In genomic region chr11:102882389-102883024, GRCh38 we compare ENCODE assay signal across 9 cellular contexts. TPM values are rescaled to one million over a fixed set of nuclear protein-coding genes. Genes with fewer than 3 reads are reported as not detected.
DNase-seq lines count a peak whose midpoint lies in the region; ATAC-seq and TF ChIP-seq lines count a peak whose summit lies in the region.
"Had no signal": no experiment of that assay in that cellular context is flagged by ENCODE, and none has a peak within 500 bp of the region (broad histone marks: within the 10 kb centered on the region; RNA-seq: fewer than 3 reads in every experiment).

No MANE protein-coding gene starts in this region.

- ATAC-seq in activated naive CD4-positive, alpha-beta T cell treated with anti-CD3 and anti-CD28 coated beads, Interleukin-2, amount 50 U/mL, for 72 hours: peak; percentile 64 to 82
- ATAC-seq in HG02943 (IDR thresholded peaks at IDR 0.05; ENCODE audit: low read depth, unreplicated experiment) (peak; percentile 60), psoas muscle (no peak)

- TF ChIP-seq CTCF in astrocyte of the spinal cord (IDR thresholded peaks at IDR 0.05; ENCODE audit: low read depth, low read length) (no peak), psoas muscle (IDR thresholded peaks at IDR 0.05) (no peak)

- H3K4me1 ChIP-seq in psoas muscle: no peaks in the 10 kb centered on the region
- H3K4me1 ChIP-seq: BE2C had no signal

- H3K36me3 Mint-ChIP-seq in activated naive CD4-positive, alpha-beta T cell treated with anti-CD3 and anti-CD28 coated beads, Interleukin-2, amount 50 U/mL, for 72 hours: no peaks in the 10 kb centered on the region
- H3K36me3 Mint-ChIP-seq in activated naive CD4-positive, alpha-beta T cell treated with anti-CD3 and anti-CD28 coated beads, Interleukin-2, amount 10 ng/mL, durations not matched to agents 7 days and 5 days: no peaks in the 10 kb centered on the region

- no peak overlapping the region for H3K4me3 Mint-ChIP-seq in activated naive CD4-positive, alpha-beta T cell treated with anti-CD3 and anti-CD28 coated beads, Interleukin-2, amount 10 ng/mL, durations not matched to agents 7 days and 5 days

- DNase-seq in activated naive CD4-positive, alpha-beta T cell treated with anti-CD3 and anti-CD28 coated beads, Interleukin-2, amount 50 U/mL, for 72 hours (ENCODE audit: low spot score in 2 of 2): no peak
- no peak for DNase-seq in activated naive CD4-positive, alpha-beta T cell treated with anti-CD3 and anti-CD28 coated beads, Interleukin-2, amount 10 ng/mL, durations not matched to agents 7 days and 5 days
- DNase-seq in astrocyte of the spinal cord (ENCODE audit: low read depth, low spot score): peak; percentile 51
- DNase-seq in superior temporal gyrus (ENCODE audit: extremely low spot score): peak; percentile 33
- no peak for DNase-seq in psoas muscle
- DNase-seq in NCI-H345 treated with DMSO at 0.1 percent for 48 hours (lab: John Stamatoyannopoulos, UW; ENCODE audit: unreplicated experiment): no peak
- no peak for DNase-seq in retina
- DNase-seq: BE2C had no signal

- no peaks in the 10 kb centered on the region for H3K9me3 Mint-ChIP-seq in activated naive CD4-positive, alpha-beta T cell treated with anti-CD3 and anti-CD28 coated beads, Interleukin-2, amount 50 U/mL, for 72 hours
- H3K9me3 Mint-ChIP-seq in activated naive CD4-positive, alpha-beta T cell treated with anti-CD3 and anti-CD28 coated beads, Interleukin-2, amount 10 ng/mL, durations not matched to agents 7 days and 5 days: no peaks in the 10 kb centered on the region

- no peak overlapping the region for H3K27ac ChIP-seq in psoas muscle

- CTCF ChIA-PET in activated naive CD4-positive, alpha-beta T cell treated with anti-CD3 and anti-CD28 coated beads, Interleukin-2, amount 10 ng/mL, durations not matched to agents 7 days and 5 days (lab: Charles Lee): no interaction called here

- WGBS in psoas muscle, 3 donors: 82 to 87% (median 86%) methylated on average over 4 of the region's 4 CpGs

- H3K4me1 Mint-ChIP-seq in activated naive CD4-positive, alpha-beta T cell treated with anti-CD3 and anti-CD28 coated beads, Interleukin-2, amount 10 ng/mL, durations not matched to agents 7 days and 5 days: no peaks in the 10 kb centered on the region

- intact Hi-C loops in psoas muscle (cut with DNase I): no loop called here

- H3K27ac Mint-ChIP-seq in activated naive CD4-positive, alpha-beta T cell treated with anti-CD3 and anti-CD28 coated beads, Interleukin-2, amount 50 U/mL, for 72 hours: no peak overlapping the region
- H3K27ac Mint-ChIP-seq in activated naive CD4-positive, alpha-beta T cell treated with anti-CD3 and anti-CD28 coated beads, Interleukin-2, amount 10 ng/mL, durations not matched to agents 7 days and 5 days: no peak overlapping the region

- no peaks in the 10 kb centered on the region for H3K27me3 ChIP-seq in psoas muscle (ENCODE audit: insufficient read depth in 3 of 3, low read length in 2 of 3)
- H3K27me3 ChIP-seq: BE2C had no signal

- in situ Hi-C loops in astrocyte of the spinal cord (cut with HindIII; ENCODE audit: low sequenced_read_pairs): no loop called here

- H3K27me3 Mint-ChIP-seq in activated naive CD4-positive, alpha-beta T cell treated with anti-CD3 and anti-CD28 coated beads, Interleukin-2, amount 10 ng/mL, durations not matched to agents 7 days and 5 days: no peaks in the 10 kb centered on the region

- no peak overlapping the region for H3K4me3 ChIP-seq in astrocyte of the spinal cord (ENCODE audit: low read depth, low read length)
- no peak overlapping the region for H3K4me3 ChIP-seq in psoas muscle

- H3K36me3 ChIP-seq in psoas muscle (ENCODE audit: insufficient read depth in 1 of 2, low read depth in 1 of 2): no peaks in the 10 kb centered on the region
- H3K36me3 ChIP-seq: BE2C had no signal

- no peaks in the 10 kb centered on the region for H3K9me3 ChIP-seq in psoas muscle
- H3K9me3 ChIP-seq: BE2C had no signal

RNA-seq across cellular contexts. Expression of gene MMP12, which starts 7.7 kb away (rescaled TPM):
- not detected for total RNA-seq in activated naive CD4-positive, alpha-beta T cell treated with anti-CD3 and anti-CD28 coated beads, Interleukin-2, amount 50 U/mL, for 72 hours
- not detected for total RNA-seq in psoas muscle
- polyA plus RNA-seq in psoas muscle: not detected

RNA-seq across cellular contexts. Expression of gene MMP3, which starts 39.1 kb away (rescaled TPM):
- not detected for total RNA-seq in activated naive CD4-positive, alpha-beta T cell treated with anti-CD3 and anti-CD28 coated beads, Interleukin-2, amount 50 U/mL, for 72 hours
- 1 to 10 TPM in 2 of 4 donors, under 1 TPM in 2; 0.17 to 5.7 (median 0.94) TPM for total RNA-seq in psoas muscle
- 1 to 10 TPM in 2 of 3 donors, under 1 TPM in 1; 0.68 to 7.3 (median 2.0) TPM for polyA plus RNA-seq in psoas muscle

Comparison
In these comparisons a context has a peak if more than half of its experiments do, and no peak if none do; other contexts are left out.
1. ATAC-seq: peak in activated naive CD4-positive, alpha-beta T cell treated with anti-CD3 and anti-CD28 coated beads, Interleukin-2, amount 50 U/mL, for 72 hours (2 of 2) and HG02943 (single experiment); none in psoas muscle (0 of 4).
2. DNase-seq: peak in astrocyte of the spinal cord (single experiment) and superior temporal gyrus (single experiment); none in activated naive CD4-positive, alpha-beta T cell treated with anti-CD3 and anti-CD28 coated beads, Interleukin-2, amount 50 U/mL, for 72 hours (0 of 2), activated naive CD4-positive, alpha-beta T cell treated with anti-CD3 and anti-CD28 coated beads, Interleukin-2, amount 10 ng/mL, durations not matched to agents 7 days and 5 days (single experiment), psoas muscle (0 of 2), NCI-H345 treated with DMSO at 0.1 percent for 48 hours (single experiment) and retina (single experiment).